ENCODE assay signal across 8 cellular contexts in genomic region chr12:52372216-52373154, GRCh38. TPM values are rescaled to one million over a fixed set of nuclear protein-coding genes. Genes with fewer than 3 reads are reported as not detected.
A peak's percentile ranks its signal among the peaks of the same experiment; 100 is the strongest.
DNase-seq lines count a peak whose midpoint lies in the region; ATAC-seq and TF ChIP-seq lines count a peak whose summit lies in the region.

No MANE protein-coding gene starts in this region.

- H3K4me1 ChIP-seq in hepatocyte (ENCODE audit: insufficient read depth) (peaks cover 3% of the 10 kb centered on the region), sigmoid colon (peaks cover 0 to 15% (median 0%) of the 10 kb centered on the region in 4 donors)

- no peaks in the 10 kb centered on the region for H3K9me3 ChIP-seq in hepatocyte (ENCODE audit: low read depth)
- H3K9me3 ChIP-seq in sigmoid colon = no peaks in the 10 kb centered on the region

- no peak for DNase-seq in GM06990 (ENCODE audit: extremely low read depth, insufficient read length)
- peak; percentile 74 for DNase-seq in NCI-H128 (lab: John Stamatoyannopoulos, UW; ENCODE audit: unreplicated experiment)
- peak; percentile 36 for DNase-seq in SKM-1 treated with dmso at 0.1 percent for 144 hours (lab: John Stamatoyannopoulos, UW; ENCODE audit: unreplicated experiment)
- DNase-seq in astrocyte of the spinal cord (ENCODE audit: low read depth, low spot score) = peak; percentile 85
- DNase-seq in hepatocyte (ENCODE audit: low spot score) = peak; percentile 92
- peak; percentile 89 for DNase-seq in sigmoid colon

- H3K4me3 ChIP-seq in GM06990 (replicated peaks; ENCODE audit: low read depth, low read length) = no peak overlapping the region
- H3K4me3 ChIP-seq in astrocyte of the spinal cord (ENCODE audit: low read depth, low read length) = no peak overlapping the region
- H3K4me3 ChIP-seq in hepatocyte = no peak overlapping the region
- H3K4me3 ChIP-seq in sigmoid colon = no peak overlapping the region

- no peaks in the 10 kb centered on the region for H4K20me1 ChIP-seq in hepatocyte (ENCODE audit: insufficient read depth, poor library complexity, severe bottlenecking)

- WGBS in hepatocyte (ENCODE audit: low lambda C conversion rate, missing lambda C conversion rate) = 44% methylated on average over 10 of the region's 10 CpGs
- WGBS in sigmoid colon, 2 donors = 36 to 38% methylated on average over 10 of the region's 10 CpGs

- H3K4me2 ChIP-seq in hepatocyte = no peak overlapping the region

- intact Hi-C loops in sigmoid colon (cut with DNase I) = loop anchor here (1.0 to 10.0 kb wide), 4 partner anchors 135 to 612 kb away; no protein-coding TSS in a partner anchor

- H2AFZ ChIP-seq in hepatocyte = no peak overlapping the region

- no peaks in the 10 kb centered on the region for H3K36me3 ChIP-seq in GM06990 (ENCODE audit: control insufficient read depth, insufficient read depth, low read length)
- H3K36me3 ChIP-seq in hepatocyte (replicated peaks; ENCODE audit: insufficient read depth, low read depth) = no peaks in the 10 kb centered on the region
- no peaks in the 10 kb centered on the region for H3K36me3 ChIP-seq in sigmoid colon

- TF ChIP-seq CTCF in GM06990 (IDR thresholded peaks at IDR 0.05; ENCODE audit: insufficient read depth, low read length, poor library complexity, severe bottlenecking) (peak; percentile 82), astrocyte of the spinal cord (IDR thresholded peaks at IDR 0.05; ENCODE audit: low read depth, low read length) (peak; percentile 88), hepatocyte (IDR thresholded peaks at IDR 0.05; ENCODE audit: poor library complexity) (peak; percentile 96), sigmoid colon (IDR thresholded peaks at IDR 0.05) (peak; percentile 65 to 80 (median 78))

- in situ Hi-C loops in astrocyte of the spinal cord (cut with HindIII; ENCODE audit: low sequenced_read_pairs) = no loop called here

- no peaks in the 10 kb centered on the region for H3K9me2 ChIP-seq in hepatocyte (replicated peaks; ENCODE audit: insufficient read depth)

- ATAC-seq in HG03342 (IDR thresholded peaks at IDR 0.05; ENCODE audit: unreplicated experiment) (no peak), GM21825 (IDR thresholded peaks at IDR 0.05; ENCODE audit: unreplicated experiment) (no peak)

- TF ChIP-seq EP300 in sigmoid colon (IDR thresholded peaks at IDR 0.05) = no peak

- no peak overlapping the region for H3K27ac ChIP-seq in hepatocyte
- H3K27ac ChIP-seq in sigmoid colon = peak overlapping the region in 1 of 4 donors; percentile 34

- no peaks in the 10 kb centered on the region for H3K79me2 ChIP-seq in hepatocyte

- H3K27me3 ChIP-seq in GM06990 (replicated peaks; ENCODE audit: control insufficient read depth, insufficient read depth, low read length) = peaks cover 1% of the 10 kb centered on the region
- H3K27me3 ChIP-seq in hepatocyte = peaks cover 3% of the 10 kb centered on the region
- H3K27me3 ChIP-seq in sigmoid colon = no peaks in the 10 kb centered on the region

- TF ChIP-seq POLR2A in sigmoid colon (IDR thresholded peaks at IDR 0.05) = no peak

RNA-seq across cellular contexts. Expression of gene KRT85, which starts 5.2 kb away (rescaled TPM):
- total RNA-seq in hepatocyte (not detected in 2 replicates), sigmoid colon (not detected)
- polyA plus RNA-seq in hepatocyte (not detected in 2 replicates), sigmoid colon (not detected)

RNA-seq across cellular contexts. Expression of gene KRT84, which starts 13.0 kb away (rescaled TPM):
- not detected in 2 replicates for total RNA-seq in hepatocyte
- not detected in 2 replicates for polyA plus RNA-seq in hepatocyte
- not detected for total RNA-seq in sigmoid colon
- not detected for polyA plus RNA-seq in sigmoid colon

RNA-seq across cellular contexts. Expression of gene KRT82, which starts 33.6 kb away (rescaled TPM):
- not detected in 2 replicates for total RNA-seq in hepatocyte
- not detected in 2 replicates for polyA plus RNA-seq in hepatocyte
- total RNA-seq in sigmoid colon = not detected
- under 1 TPM in 1 of 3 donors, not detected in 2; 0.03 TPM for polyA plus RNA-seq in sigmoid colon

RNA-seq across cellular contexts. Expression of gene KRT83, which starts 51.3 kb away (rescaled TPM):
- total RNA-seq in hepatocyte (not detected in 2 replicates), sigmoid colon (not detected)
- polyA plus RNA-seq in hepatocyte (not detected in 2 replicates), sigmoid colon (not detected)
